In genomic region chr18:3424280-3424890, GRCh38 we compare ENCODE assay signal across 31 cellular contexts. TPM values are rescaled to one million over a fixed set of nuclear protein-coding genes. Genes with fewer than 3 reads are reported as not detected.
DNase-seq lines count a peak whose midpoint lies in the region; ATAC-seq, FAIRE-seq and TF ChIP-seq lines count a peak whose summit lies in the region.
"Had no signal": no experiment of that assay in that cellular context is flagged by ENCODE, and none has a peak within 500 bp of the region (broad histone marks: within the 10 kb centered on the region; RNA-seq: fewer than 3 reads in every experiment).

No MANE protein-coding gene starts in this region.

- H3K4me3 ChIP-seq in keratinocyte (ENCODE audit: control insufficient read depth in 2 of 3, extremely low read depth in 1 of 3, insufficient read depth in 2 of 3, low read depth in 1 of 3, low read length in 3 of 3): no peak overlapping the region
- H3K4me3 ChIP-seq in SJCRH30: no peak overlapping the region
- H3K4me3 ChIP-seq: GM12878, suprapubic skin, vagina had no signal

- no peaks in the 10 kb centered on the region for H3K79me2 ChIP-seq in keratinocyte (ENCODE audit: control insufficient read depth, insufficient read depth, low read length)
- H3K79me2 ChIP-seq: parathyroid adenoma had no signal

- H3K9me3 ChIP-seq in keratinocyte (ENCODE audit: control insufficient read depth, low read depth, low read length) (no peaks in the 10 kb centered on the region), SJCRH30 (replicated peaks) (peaks cover 4% of the 10 kb centered on the region; the same call in 1 of the 2 replicates)
- H3K9me3 ChIP-seq: suprapubic skin, vagina had no signal

- no peaks in the 10 kb centered on the region for H3K4me1 Mint-ChIP-seq in activated T-cell treated with anti-CD3 and anti-CD28 coated beads, Interleukin-2, amount 50 U/mL, for 24 hours (ENCODE audit: low read depth)
- H3K4me1 Mint-ChIP-seq: activated naive CD8-positive, alpha-beta T cell treated with anti-CD3 and anti-CD28 coated beads, Interleukin-2, amount 10 ng/mL, durations not matched to agents 7 days and 5 days had no signal

- no peaks in the 10 kb centered on the region for H3K27me3 Mint-ChIP-seq in activated T-cell treated with anti-CD3 and anti-CD28 coated beads, Interleukin-2, amount 50 U/mL, for 24 hours
- H3K27me3 Mint-ChIP-seq: activated naive CD8-positive, alpha-beta T cell treated with anti-CD3 and anti-CD28 coated beads, Interleukin-2, amount 10 ng/mL, durations not matched to agents 7 days and 5 days; CD4-positive, alpha-beta T cell had no signal

- H3K36me3 ChIP-seq in keratinocyte (ENCODE audit: control insufficient read depth in 2 of 2, extremely low read depth in 1 of 2, insufficient read depth in 2 of 2, low read length in 2 of 2) (no peaks in the 10 kb centered on the region), SJCRH30 (no peaks in the 10 kb centered on the region)
- H3K36me3 ChIP-seq: suprapubic skin, vagina had no signal

- H4K20me1 ChIP-seq in keratinocyte (ENCODE audit: control insufficient read depth, extremely low read depth, insufficient read depth, low read length): no peaks in the 10 kb centered on the region

- DNase-seq in NOMO-1 (lab: John Stamatoyannopoulos, UW; ENCODE audit: unreplicated experiment in 2 of 2) (peak; percentile 38 to 75), NOMO-1 treated with dmso at 0.1 percent for 144 hours (lab: John Stamatoyannopoulos, UW; ENCODE audit: unreplicated experiment) (no peak), SKM-1 treated with dmso at 0.1 percent for 144 hours (lab: John Stamatoyannopoulos, UW; ENCODE audit: unreplicated experiment) (peak; percentile 73), keratinocyte (ENCODE audit: low read depth, low spot score) (no peak), urothelium cell line (ENCODE audit: low spot score) (no peak), SJCRH30 (no peak)
- DNase-seq in activated T-cell treated with anti-CD3 and anti-CD28 coated beads, Interleukin-2, amount 50 U/mL, for 24 hours: no peak
- DNase-seq: activated CD4-positive, alpha-beta T cell treated with anti-CD3 and anti-CD28 coated beads for 48 hours; activated CD8-positive, alpha-beta memory T cell treated with anti-CD3 and anti-CD28 coated beads for 24 hours; activated gamma-delta T cell; activated naive CD8-positive, alpha-beta T cell treated with anti-CD3 and anti-CD28 coated beads, Interleukin-2, amount 10 ng/mL, durations not matched to agents 7 days and 5 days; activated T-cell treated with anti-CD3 and anti-CD28 coated beads, Interleukin-2, amount 50 U/mL, for 1 hour; CD4-positive, alpha-beta T cell; cerebellar nuclear complex; left ventricle myocardium superior; NCI-H1105; NCI-H2029; NCI-H526 treated with DMSO at 0.1 percent for 48 hours; stimulated activated naive CD4-positive, alpha-beta T cell had no signal

- no peak for ATAC-seq in HG03442 (IDR thresholded peaks at IDR 0.05; ENCODE audit: unreplicated experiment)
- ATAC-seq: GM12878, left ventricle myocardium superior, sciatic nerve had no signal

- peaks cover 2% of the 10 kb centered on the region for H3K4me1 ChIP-seq in keratinocyte (ENCODE audit: control insufficient read depth, extremely low read depth, insufficient read depth, low read length)
- H3K4me1 ChIP-seq in SJCRH30: no peaks in the 10 kb centered on the region
- H3K4me1 ChIP-seq: parathyroid adenoma, suprapubic skin, vagina had no signal

- H3K27me3 ChIP-seq in keratinocyte (ENCODE audit: control insufficient read depth, extremely low read depth, insufficient read depth, low read length): no peaks in the 10 kb centered on the region
- no peaks in the 10 kb centered on the region for H3K27me3 ChIP-seq in SJCRH30
- H3K27me3 ChIP-seq: suprapubic skin, vagina had no signal

- H3K27ac ChIP-seq in keratinocyte (ENCODE audit: control insufficient read depth, insufficient read depth, low read length) (no peak overlapping the region), SJCRH30 (no peak overlapping the region)
- H3K27ac ChIP-seq: 22Rv1, parathyroid adenoma, suprapubic skin, vagina, VCaP had no signal

- no peaks in the 10 kb centered on the region for H3K36me3 Mint-ChIP-seq in activated T-cell treated with anti-CD3 and anti-CD28 coated beads, Interleukin-2, amount 50 U/mL, for 24 hours (ENCODE audit: low read depth)
- H3K36me3 Mint-ChIP-seq: activated naive CD8-positive, alpha-beta T cell treated with anti-CD3 and anti-CD28 coated beads, Interleukin-2, amount 10 ng/mL, durations not matched to agents 7 days and 5 days had no signal

- H3K4me3 Mint-ChIP-seq in activated T-cell treated with anti-CD3 and anti-CD28 coated beads, Interleukin-2, amount 50 U/mL, for 24 hours: no peak overlapping the region
- H3K4me3 Mint-ChIP-seq: activated naive CD8-positive, alpha-beta T cell treated with anti-CD3 and anti-CD28 coated beads, Interleukin-2, amount 10 ng/mL, durations not matched to agents 7 days and 5 days; CD4-positive, alpha-beta T cell; T-helper 2 cell treated with Interferon-gamma antibody and Interleukin-4, amounts not matched to agents 5 μg/mL and 100 μg/mL, for 36 hours had no signal

- H3K9me3 Mint-ChIP-seq in activated T-cell treated with anti-CD3 and anti-CD28 coated beads, Interleukin-2, amount 50 U/mL, for 24 hours: peaks cover 2% of the 10 kb centered on the region
- H3K9me3 Mint-ChIP-seq: activated naive CD8-positive, alpha-beta T cell treated with anti-CD3 and anti-CD28 coated beads, Interleukin-2, amount 10 ng/mL, durations not matched to agents 7 days and 5 days; CD4-positive, alpha-beta T cell; T-helper 2 cell treated with Interferon-gamma antibody and Interleukin-4, amounts not matched to agents 5 μg/mL and 100 μg/mL, for 36 hours had no signal

- peak overlapping the region; percentile 47 for H2AFZ ChIP-seq in keratinocyte (ENCODE audit: control insufficient read depth, low read length)
- H2AFZ ChIP-seq: parathyroid adenoma had no signal

- dilution Hi-C loops in keratinocyte (cut with MboI; ENCODE audit: extremely low pct_ligation_motif_present, low sequenced_read_pairs): no loop called here

- no peak overlapping the region for H3K9ac ChIP-seq in keratinocyte (ENCODE audit: control insufficient read depth, extremely low read depth, insufficient read depth, low read length)
- H3K9ac ChIP-seq: parathyroid adenoma had no signal

- no peak overlapping the region for H3K27ac Mint-ChIP-seq in activated T-cell treated with anti-CD3 and anti-CD28 coated beads, Interleukin-2, amount 50 U/mL, for 24 hours
- H3K27ac Mint-ChIP-seq: activated naive CD8-positive, alpha-beta T cell treated with anti-CD3 and anti-CD28 coated beads, Interleukin-2, amount 10 ng/mL, durations not matched to agents 7 days and 5 days; CD4-positive, alpha-beta T cell; T-helper 2 cell treated with Interferon-gamma antibody and Interleukin-4, amounts not matched to agents 5 μg/mL and 100 μg/mL, for 36 hours had no signal

- no peak for FAIRE-seq in keratinocyte (lab: Jason Lieb, UNC)
- FAIRE-seq in urothelium cell line (lab: Jason Lieb, UNC): peak; percentile 75
- FAIRE-seq: endometrium, GM12878, H1, islet of Langerhans had no signal

- TF ChIP-seq CTCF in keratinocyte (optimal IDR thresholded peaks at IDR 0.05 in 1 of 3, IDR thresholded peaks at IDR 0.05 in 1 of 3, conservative IDR thresholded peaks at IDR 0.05 in 1 of 3; ENCODE audit: extremely low read depth in 1 of 3, insufficient read depth in 2 of 3, low read length in 3 of 3): no peak

- no peak overlapping the region for H3K4me2 ChIP-seq in keratinocyte (ENCODE audit: control insufficient read depth, extremely low read depth, insufficient read depth, low read depth, low read length)

- H3K9me1 ChIP-seq in keratinocyte (ENCODE audit: control insufficient read depth, extremely low read depth, insufficient read depth, low read length): no peaks in the 10 kb centered on the region

RNA-seq across cellular contexts. Expression of gene TGIF1, which starts 25.6 kb away (rescaled TPM):
- polyA plus RNA-seq in keratinocyte: 111 to 187 TPM (median 115 TPM) in 3 replicates
- polyA plus RNA-seq in keratinocyte (2011; ENCODE audit: low read depth): 163 TPM
- 115 and 141 TPM in 2 replicates for polyA plus RNA-seq in keratinocyte (2011; cell fraction: cytosol; rRNA removed)
- 323 and 359 TPM in 2 replicates for polyA plus RNA-seq in keratinocyte (2011; cell fraction: nucleus; rRNA removed)
- 66.2 and 105 TPM in 2 replicates for polyA plus RNA-seq in keratinocyte (2012; ENCODE audit: low replicate concordance)
- 134 to 144 TPM (median 142 TPM) in 3 replicates for polyA minus RNA-seq in keratinocyte
- polyA minus RNA-seq in keratinocyte (2011; cell fraction: cytosol; rRNA and poly(A)+ RNA removed): 54.9 TPM
- polyA minus RNA-seq in keratinocyte (2011; cell fraction: nucleus; rRNA and poly(A)+ RNA removed): 79.0 and 130 TPM in 2 replicates
- 86.9 and 88.8 TPM in 2 replicates for total RNA-seq in SJCRH30 (2014; rRNA removed; shearing (Covaris generic))

Comparison
In these comparisons a context has a peak if more than half of its experiments do, and no peak if none do; other contexts are left out.
1. DNase-seq: peak in NOMO-1 (2 of 2) and SKM-1 treated with dmso at 0.1 percent for 144 hours (single experiment); none in NOMO-1 treated with dmso at 0.1 percent for 144 hours (single experiment), keratinocyte (single experiment), urothelium cell line (single experiment), SJCRH30 (0 of 2) and activated T-cell treated with anti-CD3 and anti-CD28 coated beads, Interleukin-2, amount 50 U/mL, for 24 hours (single experiment).